Comparison of ENCODE assay signal across 25 cellular contexts in the genomic region with DNA sequence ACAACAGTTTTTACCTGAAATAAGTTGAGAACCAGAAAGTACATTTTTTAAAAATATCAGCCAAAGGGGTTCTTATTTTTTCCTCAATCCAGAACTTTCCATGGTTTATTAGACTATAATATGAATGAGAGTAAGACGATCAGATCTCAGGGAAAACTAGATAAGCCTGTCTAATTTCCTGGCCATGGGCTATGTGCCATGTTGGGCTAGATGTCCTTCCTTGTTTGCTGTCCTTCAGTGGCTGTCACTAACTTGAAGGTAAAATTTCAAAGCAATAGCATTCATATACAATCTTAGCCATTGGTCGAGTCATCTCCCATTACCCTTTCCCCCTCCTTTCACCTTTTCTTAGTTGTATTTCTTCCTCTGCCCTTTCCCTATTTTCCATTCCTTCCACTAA.
"Had no signal": no experiment of that assay in that cellular context is flagged by ENCODE, and none has a peak within 500 bp of the region (broad histone marks: within the 10 kb centered on the region; RNA-seq: fewer than 3 reads in every experiment).

No MANE protein-coding gene starts in this region.

- DNase-seq: activated CD4-positive, alpha-beta memory T cell treated with anti-CD3 and anti-CD28 coated beads, Interleukin-2, amount 10 ng/mL, durations not matched to agents 7 days and 5 days; activated CD4-positive, alpha-beta T cell treated with anti-CD3 and anti-CD28 coated beads, Interleukin-2, amount 10 ng/mL, durations not matched to agents 7 days and 5 days; activated CD4-positive, CD25-positive, alpha-beta regulatory T cell treated with anti-CD3 and anti-CD28 coated beads, Interleukin-2, amount 50 U/mL, for 72 hours; activated gamma-delta T cell; activated naive CD4-positive, alpha-beta T cell treated with anti-CD3 and anti-CD28 coated beads for 36 hours; activated naive CD8-positive, alpha-beta T cell treated with anti-CD3 and anti-CD28 coated beads, Interleukin-2, amount 10 ng/mL, durations not matched to agents 7 days and 5 days; activated T-cell treated with anti-CD3 and anti-CD28 coated beads for 4 hours; activated T-cell treated with anti-CD3 and anti-CD28 coated beads, Interleukin-2, amount 50 U/mL, for 48 hours; anterior cingulate cortex; caudate nucleus; colonic mucosa; MG63; NCI-H1694 treated with DMSO at 0.1 percent for 48 hours; NCI-H2081 treated with DMSO at 0.1 percent for 48 hours; NCI-H510A treated with DMSO at 0.1 percent for 48 hours; NCI-H774; NK-92 treated with Interleukin-12 subunit alpha and Interleukin-12 subunit beta, amount 100 ng/mL, for 24 hours; OCI-M1; RPMI8226; SJCRH30; SK-N-SH; T-helper 1 cell had no signal

- ATAC-seq: activated T-helper 17 cell treated with anti-CD3 and anti-CD28 coated beads, Interleukin-2, amount 50 U/mL, for 72 hours; Panc1; Right ventricle myocardium inferior had no signal

- H3K9me3 Mint-ChIP-seq: activated CD4-positive, alpha-beta memory T cell treated with anti-CD3 and anti-CD28 coated beads, Interleukin-2, amount 10 ng/mL, durations not matched to agents 7 days and 5 days; activated CD4-positive, alpha-beta T cell treated with anti-CD3 and anti-CD28 coated beads, Interleukin-2, amount 10 ng/mL, durations not matched to agents 7 days and 5 days; activated naive CD4-positive, alpha-beta T cell treated with anti-CD3 and anti-CD28 coated beads for 36 hours; activated T-helper 17 cell treated with anti-CD3 and anti-CD28 coated beads, Interleukin-2, amount 50 U/mL, for 72 hours had no signal

- H3K27ac Mint-ChIP-seq: activated CD4-positive, alpha-beta memory T cell treated with anti-CD3 and anti-CD28 coated beads, Interleukin-2, amount 10 ng/mL, durations not matched to agents 7 days and 5 days; activated CD4-positive, alpha-beta T cell treated with anti-CD3 and anti-CD28 coated beads, Interleukin-2, amount 10 ng/mL, durations not matched to agents 7 days and 5 days; activated naive CD4-positive, alpha-beta T cell treated with anti-CD3 and anti-CD28 coated beads for 36 hours; activated naive CD8-positive, alpha-beta T cell treated with anti-CD3 and anti-CD28 coated beads, Interleukin-2, amount 10 ng/mL, durations not matched to agents 7 days and 5 days; activated T-helper 17 cell treated with anti-CD3 and anti-CD28 coated beads, Interleukin-2, amount 50 U/mL, for 72 hours had no signal

- H3K4me3 Mint-ChIP-seq: activated CD4-positive, alpha-beta memory T cell treated with anti-CD3 and anti-CD28 coated beads, Interleukin-2, amount 10 ng/mL, durations not matched to agents 7 days and 5 days; activated CD4-positive, alpha-beta T cell treated with anti-CD3 and anti-CD28 coated beads, Interleukin-2, amount 10 ng/mL, durations not matched to agents 7 days and 5 days; activated naive CD4-positive, alpha-beta T cell treated with anti-CD3 and anti-CD28 coated beads for 36 hours; activated naive CD8-positive, alpha-beta T cell treated with anti-CD3 and anti-CD28 coated beads, Interleukin-2, amount 10 ng/mL, durations not matched to agents 7 days and 5 days; activated T-helper 17 cell treated with anti-CD3 and anti-CD28 coated beads, Interleukin-2, amount 50 U/mL, for 72 hours had no signal

- H3K36me3 Mint-ChIP-seq: activated naive CD8-positive, alpha-beta T cell treated with anti-CD3 and anti-CD28 coated beads, Interleukin-2, amount 10 ng/mL, durations not matched to agents 7 days and 5 days had no signal

- H3K4me1 Mint-ChIP-seq: activated CD4-positive, alpha-beta memory T cell treated with anti-CD3 and anti-CD28 coated beads, Interleukin-2, amount 10 ng/mL, durations not matched to agents 7 days and 5 days; activated CD4-positive, alpha-beta T cell treated with anti-CD3 and anti-CD28 coated beads, Interleukin-2, amount 10 ng/mL, durations not matched to agents 7 days and 5 days; activated naive CD8-positive, alpha-beta T cell treated with anti-CD3 and anti-CD28 coated beads, Interleukin-2, amount 10 ng/mL, durations not matched to agents 7 days and 5 days; activated T-helper 17 cell treated with anti-CD3 and anti-CD28 coated beads, Interleukin-2, amount 50 U/mL, for 72 hours had no signal
